In genomic region chr17:42132941-42133340, GRCh38 we compare ENCODE assay signal across 2 cellular contexts.
TF ChIP-seq lines count a peak whose summit lies in the region.

No MANE protein-coding gene starts in this region.

TF ChIP-seq in liver, 16 proteins besides CTCF, POLR2A, EP300 and RAD21:
- TF ChIP-seq, protein P1, sequence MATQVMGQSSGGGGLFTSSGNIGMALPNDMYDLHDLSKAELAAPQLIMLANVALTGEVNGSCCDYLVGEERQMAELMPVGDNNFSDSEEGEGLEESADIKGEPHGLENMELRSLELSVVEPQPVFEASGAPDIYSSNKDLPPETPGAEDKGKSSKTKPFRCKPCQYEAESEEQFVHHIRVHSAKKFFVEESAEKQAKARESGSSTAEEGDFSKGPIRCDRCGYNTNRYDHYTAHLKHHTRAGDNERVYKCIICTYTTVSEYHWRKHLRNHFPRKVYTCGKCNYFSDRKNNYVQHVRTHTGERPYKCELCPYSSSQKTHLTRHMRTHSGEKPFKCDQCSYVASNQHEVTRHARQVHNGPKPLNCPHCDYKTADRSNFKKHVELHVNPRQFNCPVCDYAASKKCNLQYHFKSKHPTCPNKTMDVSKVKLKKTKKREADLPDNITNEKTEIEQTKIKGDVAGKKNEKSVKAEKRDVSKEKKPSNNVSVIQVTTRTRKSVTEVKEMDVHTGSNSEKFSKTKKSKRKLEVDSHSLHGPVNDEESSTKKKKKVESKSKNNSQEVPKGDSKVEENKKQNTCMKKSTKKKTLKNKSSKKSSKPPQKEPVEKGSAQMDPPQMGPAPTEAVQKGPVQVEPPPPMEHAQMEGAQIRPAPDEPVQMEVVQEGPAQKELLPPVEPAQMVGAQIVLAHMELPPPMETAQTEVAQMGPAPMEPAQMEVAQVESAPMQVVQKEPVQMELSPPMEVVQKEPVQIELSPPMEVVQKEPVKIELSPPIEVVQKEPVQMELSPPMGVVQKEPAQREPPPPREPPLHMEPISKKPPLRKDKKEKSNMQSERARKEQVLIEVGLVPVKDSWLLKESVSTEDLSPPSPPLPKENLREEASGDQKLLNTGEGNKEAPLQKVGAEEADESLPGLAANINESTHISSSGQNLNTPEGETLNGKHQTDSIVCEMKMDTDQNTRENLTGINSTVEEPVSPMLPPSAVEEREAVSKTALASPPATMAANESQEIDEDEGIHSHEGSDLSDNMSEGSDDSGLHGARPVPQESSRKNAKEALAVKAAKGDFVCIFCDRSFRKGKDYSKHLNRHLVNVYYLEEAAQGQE (IDR thresholded peaks at IDR 0.05) = no peak
- no peak for TF ChIP-seq FOXA2 (IDR thresholded peaks at IDR 0.05)
- no peak for TF ChIP-seq MAX (IDR thresholded peaks at IDR 0.05)
- no peak for TF ChIP-seq HNF4G (IDR thresholded peaks at IDR 0.05)
- no peak for TF ChIP-seq ZBTB33 (IDR thresholded peaks at IDR 0.05)
- no peak for TF ChIP-seq TAF1 (conservative IDR thresholded peaks at IDR 0.05)
- TF ChIP-seq RXRA (IDR thresholded peaks at IDR 0.05) = no peak
- no peak for TF ChIP-seq NR2F2 (IDR thresholded peaks at IDR 0.05)
- no peak for TF ChIP-seq FOXA1 (IDR thresholded peaks at IDR 0.05)
- no peak for TF ChIP-seq SP1 (IDR thresholded peaks at IDR 0.05)
- no peak for TF ChIP-seq YY1 (IDR thresholded peaks at IDR 0.05)
- no peak for TF ChIP-seq GABPA (IDR thresholded peaks at IDR 0.05 in 1 of 2, conservative IDR thresholded peaks at IDR 0.05 in 1 of 2)
- TF ChIP-seq EGR1 (IDR thresholded peaks at IDR 0.05; ENCODE audit: low read depth in 2 of 2) = no peak
- no peak for TF ChIP-seq ATF3 (IDR thresholded peaks at IDR 0.05)
- TF ChIP-seq JUND (IDR thresholded peaks at IDR 0.05) = no peak
- no peak for TF ChIP-seq HNF4A (conservative IDR thresholded peaks at IDR 0.05)

TF ChIP-seq in HepG2, 621 proteins besides CTCF, POLR2A, EP300 and RAD21:
- no peak for TF ChIP-seq MNT (IDR thresholded peaks at IDR 0.05)
- no peak for TF ChIP-seq ZNF468 (CRISPR knock-in tag; IDR thresholded peaks at IDR 0.05)
- no peak for TF ChIP-seq UBTF (CRISPR knock-in tag; IDR thresholded peaks at IDR 0.05)
- TF ChIP-seq, protein P2, sequence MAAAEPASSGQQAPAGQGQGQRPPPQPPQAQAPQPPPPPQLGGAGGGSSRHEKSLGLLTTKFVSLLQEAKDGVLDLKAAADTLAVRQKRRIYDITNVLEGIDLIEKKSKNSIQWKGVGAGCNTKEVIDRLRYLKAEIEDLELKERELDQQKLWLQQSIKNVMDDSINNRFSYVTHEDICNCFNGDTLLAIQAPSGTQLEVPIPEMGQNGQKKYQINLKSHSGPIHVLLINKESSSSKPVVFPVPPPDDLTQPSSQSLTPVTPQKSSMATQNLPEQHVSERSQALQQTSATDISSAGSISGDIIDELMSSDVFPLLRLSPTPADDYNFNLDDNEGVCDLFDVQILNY (CRISPR knock-in tag; conservative IDR thresholded peaks at IDR 0.05) = no peak
- TF ChIP-seq ZNF83 (CRISPR knock-in tag; IDR thresholded peaks at IDR 0.05; ENCODE audit: borderline replicate concordance) = no peak
- TF ChIP-seq BRD4 (CRISPR knock-in tag; IDR thresholded peaks at IDR 0.05) = no peak
- no peak for TF ChIP-seq ZNF10 (CRISPR knock-in tag; IDR thresholded peaks at IDR 0.05; ENCODE audit: borderline replicate concordance, low read depth)
- no peak for TF ChIP-seq KMT2B (CRISPR knock-in tag; IDR thresholded peaks at IDR 0.05)
- no peak for TF ChIP-seq RBM39 (IDR thresholded peaks at IDR 0.05; ENCODE audit: low read depth, low read length, poor library complexity, severe bottlenecking)
- no peak for TF ChIP-seq ZNF570 (CRISPR knock-in tag; IDR thresholded peaks at IDR 0.05; ENCODE audit: borderline replicate concordance)
- TF ChIP-seq, protein P3, sequence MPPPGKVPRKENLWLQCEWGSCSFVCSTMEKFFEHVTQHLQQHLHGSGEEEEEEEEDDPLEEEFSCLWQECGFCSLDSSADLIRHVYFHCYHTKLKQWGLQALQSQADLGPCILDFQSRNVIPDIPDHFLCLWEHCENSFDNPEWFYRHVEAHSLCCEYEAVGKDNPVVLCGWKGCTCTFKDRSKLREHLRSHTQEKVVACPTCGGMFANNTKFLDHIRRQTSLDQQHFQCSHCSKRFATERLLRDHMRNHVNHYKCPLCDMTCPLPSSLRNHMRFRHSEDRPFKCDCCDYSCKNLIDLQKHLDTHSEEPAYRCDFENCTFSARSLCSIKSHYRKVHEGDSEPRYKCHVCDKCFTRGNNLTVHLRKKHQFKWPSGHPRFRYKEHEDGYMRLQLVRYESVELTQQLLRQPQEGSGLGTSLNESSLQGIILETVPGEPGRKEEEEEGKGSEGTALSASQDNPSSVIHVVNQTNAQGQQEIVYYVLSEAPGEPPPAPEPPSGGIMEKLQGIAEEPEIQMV (CRISPR knock-in tag; IDR thresholded peaks at IDR 0.05; ENCODE audit: low read depth) = no peak
- no peak for TF ChIP-seq NRL (CRISPR knock-in tag; IDR thresholded peaks at IDR 0.05; ENCODE audit: borderline replicate concordance)
- no peak for TF ChIP-seq POLR2AphosphoS5 (IDR thresholded peaks at IDR 0.05; ENCODE audit: low read depth, low read length)
- no peak for TF ChIP-seq SIX4 (CRISPR knock-in tag; IDR thresholded peaks at IDR 0.05)
- TF ChIP-seq SRSF4 (IDR thresholded peaks at IDR 0.05; ENCODE audit: low read depth, low read length, poor library complexity, severe bottlenecking) = no peak
- TF ChIP-seq ZNF589 (CRISPR knock-in tag; conservative IDR thresholded peaks at IDR 0.05) = no peak
- TF ChIP-seq, protein P4, sequence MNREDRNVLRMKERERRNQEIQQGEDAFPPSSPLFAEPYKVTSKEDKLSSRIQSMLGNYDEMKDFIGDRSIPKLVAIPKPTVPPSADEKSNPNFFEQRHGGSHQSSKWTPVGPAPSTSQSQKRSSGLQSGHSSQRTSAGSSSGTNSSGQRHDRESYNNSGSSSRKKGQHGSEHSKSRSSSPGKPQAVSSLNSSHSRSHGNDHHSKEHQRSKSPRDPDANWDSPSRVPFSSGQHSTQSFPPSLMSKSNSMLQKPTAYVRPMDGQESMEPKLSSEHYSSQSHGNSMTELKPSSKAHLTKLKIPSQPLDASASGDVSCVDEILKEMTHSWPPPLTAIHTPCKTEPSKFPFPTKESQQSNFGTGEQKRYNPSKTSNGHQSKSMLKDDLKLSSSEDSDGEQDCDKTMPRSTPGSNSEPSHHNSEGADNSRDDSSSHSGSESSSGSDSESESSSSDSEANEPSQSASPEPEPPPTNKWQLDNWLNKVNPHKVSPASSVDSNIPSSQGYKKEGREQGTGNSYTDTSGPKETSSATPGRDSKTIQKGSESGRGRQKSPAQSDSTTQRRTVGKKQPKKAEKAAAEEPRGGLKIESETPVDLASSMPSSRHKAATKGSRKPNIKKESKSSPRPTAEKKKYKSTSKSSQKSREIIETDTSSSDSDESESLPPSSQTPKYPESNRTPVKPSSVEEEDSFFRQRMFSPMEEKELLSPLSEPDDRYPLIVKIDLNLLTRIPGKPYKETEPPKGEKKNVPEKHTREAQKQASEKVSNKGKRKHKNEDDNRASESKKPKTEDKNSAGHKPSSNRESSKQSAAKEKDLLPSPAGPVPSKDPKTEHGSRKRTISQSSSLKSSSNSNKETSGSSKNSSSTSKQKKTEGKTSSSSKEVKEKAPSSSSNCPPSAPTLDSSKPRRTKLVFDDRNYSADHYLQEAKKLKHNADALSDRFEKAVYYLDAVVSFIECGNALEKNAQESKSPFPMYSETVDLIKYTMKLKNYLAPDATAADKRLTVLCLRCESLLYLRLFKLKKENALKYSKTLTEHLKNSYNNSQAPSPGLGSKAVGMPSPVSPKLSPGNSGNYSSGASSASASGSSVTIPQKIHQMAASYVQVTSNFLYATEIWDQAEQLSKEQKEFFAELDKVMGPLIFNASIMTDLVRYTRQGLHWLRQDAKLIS (CRISPR knock-in tag; IDR thresholded peaks at IDR 0.05) = no peak
- no peak for TF ChIP-seq CC2D1A (CRISPR knock-in tag; IDR thresholded peaks at IDR 0.05)
- TF ChIP-seq, protein P5, sequence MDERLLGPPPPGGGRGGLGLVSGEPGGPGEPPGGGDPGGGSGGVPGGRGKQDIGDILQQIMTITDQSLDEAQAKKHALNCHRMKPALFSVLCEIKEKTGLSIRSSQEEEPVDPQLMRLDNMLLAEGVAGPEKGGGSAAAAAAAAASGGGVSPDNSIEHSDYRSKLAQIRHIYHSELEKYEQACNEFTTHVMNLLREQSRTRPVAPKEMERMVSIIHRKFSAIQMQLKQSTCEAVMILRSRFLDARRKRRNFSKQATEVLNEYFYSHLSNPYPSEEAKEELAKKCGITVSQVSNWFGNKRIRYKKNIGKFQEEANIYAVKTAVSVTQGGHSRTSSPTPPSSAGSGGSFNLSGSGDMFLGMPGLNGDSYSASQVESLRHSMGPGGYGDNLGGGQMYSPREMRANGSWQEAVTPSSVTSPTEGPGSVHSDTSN (CRISPR knock-in tag; IDR thresholded peaks at IDR 0.05) = no peak
